In genomic region chr10:66604195-66604594, GRCh38 we compare ENCODE assay signal across 21 cellular contexts.
A peak's percentile ranks its signal among the peaks of the same experiment; 100 is the strongest.
DNase-seq lines count a peak whose midpoint lies in the region; ATAC-seq and TF ChIP-seq lines count a peak whose summit lies in the region.
"Had no signal": no experiment of that assay in that cellular context is flagged by ENCODE, and none has a peak within 500 bp of the region (broad histone marks: within the 10 kb centered on the region; RNA-seq: fewer than 3 reads in every experiment).

No MANE protein-coding gene starts in this region.

- ATAC-seq in SK-N-SH treated with all-trans-retinoic acid at 6 μM for 48 hours (no peak), psoas muscle (no peak)
- ATAC-seq: GM12878, K562 had no signal

- H3K4me3 ChIP-seq in SK-N-SH (ENCODE audit: low read depth in 2 of 2, low read length in 1 of 2) (no peak overlapping the region), esophagus muscularis mucosa (no peak overlapping the region), psoas muscle (no peak overlapping the region)
- H3K4me3 ChIP-seq: GM12878, GM23248, K562, Peyer's patch, SK-N-MC had no signal

- intact Hi-C loops in esophagus muscularis mucosa (cut with DNase I) (no loop called here), psoas muscle (cut with DNase I) (no loop called here)

- H3K9ac ChIP-seq in SK-N-SH: no peak overlapping the region
- H3K9ac ChIP-seq: GM23248 had no signal

- H3K36me3 ChIP-seq in SK-N-SH (replicated peaks in 1 of 2; ENCODE audit: control insufficient read depth in 1 of 2, insufficient read depth in 2 of 2, low read length in 1 of 2): no peaks in the 10 kb centered on the region
- no peaks in the 10 kb centered on the region for H3K36me3 ChIP-seq in esophagus muscularis mucosa
- H3K36me3 ChIP-seq in psoas muscle (ENCODE audit: insufficient read depth in 1 of 2, low read depth in 1 of 2): no peaks in the 10 kb centered on the region
- H3K36me3 ChIP-seq: Peyer's patch had no signal

- DNase-seq in SK-N-SH: peak; percentile 3
- peak; percentile 37 for DNase-seq in SK-MEL-5 (ENCODE audit: low read depth, low spot score)
- DNase-seq in islet precursor cell: peak; percentile 63
- no peak for DNase-seq in G401 (ENCODE audit: low spot score)
- DNase-seq in esophagus muscularis mucosa (ENCODE audit: extremely low spot score): no peak
- no peak for DNase-seq in NCI-H1694 (lab: John Stamatoyannopoulos, UW)
- DNase-seq in psoas muscle: no peak
- DNase-seq: 8988T; CD4-positive, CD25-positive, alpha-beta regulatory T cell; COR-L47; DMS153; GM23248; NCI-H1417; NCI-H1930; NCI-H526 treated with DMSO at 0.1 percent for 48 hours; Peyer's patch; Right ventricle myocardium superior had no signal

- no peak overlapping the region for H3K27ac ChIP-seq in SK-N-SH (ENCODE audit: low read depth in 2 of 2, low read length in 1 of 2)
- H3K27ac ChIP-seq in esophagus muscularis mucosa (replicated peaks in 1 of 4): no peak overlapping the region
- H3K27ac ChIP-seq in psoas muscle: no peak overlapping the region
- H3K27ac ChIP-seq: GM23248, Peyer's patch, SK-N-MC had no signal

- no peaks in the 10 kb centered on the region for H3F3A ChIP-seq in SK-N-SH (replicated peaks; ENCODE audit: insufficient read depth)

- H4K20me1 ChIP-seq in SK-N-SH (ENCODE audit: insufficient read depth): no peaks in the 10 kb centered on the region

- TF ChIP-seq EP300 in SK-N-SH (IDR thresholded peaks at IDR 0.05; ENCODE audit: borderline replicate concordance in 1 of 2, low read depth in 1 of 2, low read length in 1 of 2) (no peak), esophagus muscularis mucosa (IDR thresholded peaks at IDR 0.05) (no peak)

- no peaks in the 10 kb centered on the region for H3K9me3 ChIP-seq in SK-N-SH
- H3K9me3 ChIP-seq in esophagus muscularis mucosa: peaks cover 0 to 29% (median 21%) of the 10 kb centered on the region in 4 donors
- H3K9me3 ChIP-seq in psoas muscle: peaks cover 12% of the 10 kb centered on the region
- H3K9me3 ChIP-seq: Peyer's patch had no signal

- no peak for TF ChIP-seq RAD21 in SK-N-SH (IDR thresholded peaks at IDR 0.05; ENCODE audit: low read length)

- H3K27me3 ChIP-seq in SK-N-SH (ENCODE audit: insufficient read depth) (no peaks in the 10 kb centered on the region), esophagus muscularis mucosa (no peaks in the 10 kb centered on the region), psoas muscle (ENCODE audit: insufficient read depth in 3 of 3, low read length in 2 of 3) (no peaks in the 10 kb centered on the region)
- H3K27me3 ChIP-seq: Peyer's patch had no signal

- H3K4me1 ChIP-seq in SK-N-SH (ENCODE audit: control insufficient read depth in 1 of 2, insufficient read depth in 2 of 2, low read depth in 1 of 2, low read length in 1 of 2) (no peaks in the 10 kb centered on the region), esophagus muscularis mucosa (no peaks in the 10 kb centered on the region), psoas muscle (no peaks in the 10 kb centered on the region)
- H3K4me1 ChIP-seq: Peyer's patch had no signal

- in situ Hi-C loops in SK-MEL-5 (cut with HindIII; ENCODE audit: low pct_unique_long_range_greater_than_20kb, low sequenced_read_pairs): no loop called here
- in situ Hi-C loops in G401 (cut with HindIII; ENCODE audit: low sequenced_read_pairs): no loop called here

- no peak for TF ChIP-seq POLR2A in esophagus muscularis mucosa (IDR thresholded peaks at IDR 0.05; ENCODE audit: low read depth)

- H3K9me2 ChIP-seq in SK-N-SH: no peaks in the 10 kb centered on the region

- 2% methylated on average over 4 of the region's 10 CpGs for WGBS in SK-N-SH (ENCODE audit: low lambda C conversion rate)
- WGBS in esophagus muscularis mucosa: 94% methylated on average over 6 of the region's 10 CpGs
- 82 to 83% (median 83%) methylated on average over 10 of the region's 10 CpGs for WGBS in psoas muscle, 3 donors

- H2AFZ ChIP-seq in SK-N-SH (ENCODE audit: low read depth): no peak overlapping the region
- H2AFZ ChIP-seq: GM23248 had no signal

- peak; percentile 33; the same call in 1 of the 2 replicates for TF ChIP-seq CTCF in SK-N-SH (IDR thresholded peaks at IDR 0.05)
- TF ChIP-seq CTCF in esophagus muscularis mucosa (IDR thresholded peaks at IDR 0.05): no peak
- no peak for TF ChIP-seq CTCF in psoas muscle (IDR thresholded peaks at IDR 0.05)

- H3K4me2 ChIP-seq in SK-N-SH: no peak overlapping the region

- POLR2A ChIA-PET in SK-N-SH (lab: Yijun Ruan, JAX): no interaction called here

- CTCF ChIA-PET in SK-N-SH (lab: Yijun Ruan, JAX): interaction anchor here (0.7 kb wide), 1 partner anchor 11 kb away, joined by 3 read pairs; no protein-coding TSS in a partner anchor

- no peaks in the 10 kb centered on the region for H3K79me2 ChIP-seq in SK-N-SH (ENCODE audit: insufficient read depth)

TF ChIP-seq in SK-N-SH, 30 proteins besides CTCF, POLR2A, EP300 and RAD21 (continues in another document):
- TF ChIP-seq SIN3A (IDR thresholded peaks at IDR 0.05; ENCODE audit: borderline replicate concordance, low read depth, low read length) (no peak), FOXJ3 (CRISPR knock-in tag; IDR thresholded peaks at IDR 0.05) (no peak), TCF12 (IDR thresholded peaks at IDR 0.05) (no peak), PBX3 (IDR thresholded peaks at IDR 0.05) (no peak), RCOR1 (IDR thresholded peaks at IDR 0.05; ENCODE audit: low read length) (no peak), MEF2A (IDR thresholded peaks at IDR 0.05; ENCODE audit: borderline replicate concordance, low read depth) (no peak), NFIC (IDR thresholded peaks at IDR 0.05; ENCODE audit: borderline replicate concordance) (no peak), GABPA (IDR thresholded peaks at IDR 0.05; ENCODE audit: low read depth) (no peak), NRF1 (IDR thresholded peaks at IDR 0.05; ENCODE audit: low read depth, low read length) (no peak)
- TF ChIP-seq, protein P1, sequence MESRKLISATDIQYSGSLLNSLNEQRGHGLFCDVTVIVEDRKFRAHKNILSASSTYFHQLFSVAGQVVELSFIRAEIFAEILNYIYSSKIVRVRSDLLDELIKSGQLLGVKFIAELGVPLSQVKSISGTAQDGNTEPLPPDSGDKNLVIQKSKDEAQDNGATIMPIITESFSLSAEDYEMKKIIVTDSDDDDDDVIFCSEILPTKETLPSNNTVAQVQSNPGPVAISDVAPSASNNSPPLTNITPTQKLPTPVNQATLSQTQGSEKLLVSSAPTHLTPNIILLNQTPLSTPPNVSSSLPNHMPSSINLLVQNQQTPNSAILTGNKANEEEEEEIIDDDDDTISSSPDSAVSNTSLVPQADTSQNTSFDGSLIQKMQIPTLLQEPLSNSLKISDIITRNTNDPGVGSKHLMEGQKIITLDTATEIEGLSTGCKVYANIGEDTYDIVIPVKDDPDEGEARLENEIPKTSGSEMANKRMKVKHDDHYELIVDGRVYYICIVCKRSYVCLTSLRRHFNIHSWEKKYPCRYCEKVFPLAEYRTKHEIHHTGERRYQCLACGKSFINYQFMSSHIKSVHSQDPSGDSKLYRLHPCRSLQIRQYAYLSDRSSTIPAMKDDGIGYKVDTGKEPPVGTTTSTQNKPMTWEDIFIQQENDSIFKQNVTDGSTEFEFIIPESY (IDR thresholded peaks at IDR 0.05; ENCODE audit: borderline replicate concordance, low read depth): no peak

TF ChIP-seq in SK-N-SH treated with all-trans-retinoic acid at 6 μM for 48 hours, 23 proteins besides CTCF, POLR2A, EP300 and RAD21:
- TF ChIP-seq BACH2 (CRISPR knock-in tag; IDR thresholded peaks at IDR 0.05; ENCODE audit: borderline replicate concordance): no peak
- no peak for TF ChIP-seq RARB (CRISPR knock-in tag; IDR thresholded peaks at IDR 0.05)
- no peak for TF ChIP-seq OSR1 (CRISPR knock-in tag; IDR thresholded peaks at IDR 0.05)
- TF ChIP-seq, protein P2, sequence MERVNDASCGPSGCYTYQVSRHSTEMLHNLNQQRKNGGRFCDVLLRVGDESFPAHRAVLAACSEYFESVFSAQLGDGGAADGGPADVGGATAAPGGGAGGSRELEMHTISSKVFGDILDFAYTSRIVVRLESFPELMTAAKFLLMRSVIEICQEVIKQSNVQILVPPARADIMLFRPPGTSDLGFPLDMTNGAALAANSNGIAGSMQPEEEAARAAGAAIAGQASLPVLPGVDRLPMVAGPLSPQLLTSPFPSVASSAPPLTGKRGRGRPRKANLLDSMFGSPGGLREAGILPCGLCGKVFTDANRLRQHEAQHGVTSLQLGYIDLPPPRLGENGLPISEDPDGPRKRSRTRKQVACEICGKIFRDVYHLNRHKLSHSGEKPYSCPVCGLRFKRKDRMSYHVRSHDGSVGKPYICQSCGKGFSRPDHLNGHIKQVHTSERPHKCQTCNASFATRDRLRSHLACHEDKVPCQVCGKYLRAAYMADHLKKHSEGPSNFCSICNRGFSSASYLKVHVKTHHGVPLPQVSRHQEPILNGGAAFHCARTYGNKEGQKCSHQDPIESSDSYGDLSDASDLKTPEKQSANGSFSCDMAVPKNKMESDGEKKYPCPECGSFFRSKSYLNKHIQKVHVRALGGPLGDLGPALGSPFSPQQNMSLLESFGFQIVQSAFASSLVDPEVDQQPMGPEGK (CRISPR knock-in tag; IDR thresholded peaks at IDR 0.05; ENCODE audit: borderline replicate concordance): no peak
- no peak for TF ChIP-seq TCF4 (CRISPR knock-in tag; IDR thresholded peaks at IDR 0.05; ENCODE audit: borderline replicate concordance)
- no peak for TF ChIP-seq CSDC2 (CRISPR knock-in tag; IDR thresholded peaks at IDR 0.05)
- no peak for TF ChIP-seq ARNTL (CRISPR knock-in tag; IDR thresholded peaks at IDR 0.05; ENCODE audit: borderline replicate concordance, low read depth)
- TF ChIP-seq, protein P3, sequence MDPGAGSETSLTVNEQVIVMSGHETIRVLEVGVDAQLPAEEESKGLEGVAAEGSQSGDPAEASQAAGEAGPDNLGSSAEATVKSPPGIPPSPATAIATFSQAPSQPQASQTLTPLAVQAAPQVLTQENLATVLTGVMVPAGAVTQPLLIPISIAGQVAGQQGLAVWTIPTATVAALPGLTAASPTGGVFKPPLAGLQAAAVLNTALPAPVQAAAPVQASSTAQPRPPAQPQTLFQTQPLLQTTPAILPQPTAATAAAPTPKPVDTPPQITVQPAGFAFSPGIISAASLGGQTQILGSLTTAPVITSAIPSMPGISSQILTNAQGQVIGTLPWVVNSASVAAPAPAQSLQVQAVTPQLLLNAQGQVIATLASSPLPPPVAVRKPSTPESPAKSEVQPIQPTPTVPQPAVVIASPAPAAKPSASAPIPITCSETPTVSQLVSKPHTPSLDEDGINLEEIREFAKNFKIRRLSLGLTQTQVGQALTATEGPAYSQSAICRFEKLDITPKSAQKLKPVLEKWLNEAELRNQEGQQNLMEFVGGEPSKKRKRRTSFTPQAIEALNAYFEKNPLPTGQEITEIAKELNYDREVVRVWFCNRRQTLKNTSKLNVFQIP (CRISPR knock-in tag; IDR thresholded peaks at IDR 0.05; ENCODE audit: borderline replicate concordance, low read depth): no peak

Comparison
In these comparisons a context has a peak if more than half of its experiments do, and no peak if none do; other contexts are left out.
1. DNase-seq: peak in SK-N-SH (single experiment), SK-MEL-5 (single experiment) and islet precursor cell (single experiment); none in G401 (single experiment), esophagus muscularis mucosa (single experiment), NCI-H1694 (single experiment) and psoas muscle (0 of 2).